Comparison of ENCODE assay signal across 8 cellular contexts in the genomic region with DNA sequence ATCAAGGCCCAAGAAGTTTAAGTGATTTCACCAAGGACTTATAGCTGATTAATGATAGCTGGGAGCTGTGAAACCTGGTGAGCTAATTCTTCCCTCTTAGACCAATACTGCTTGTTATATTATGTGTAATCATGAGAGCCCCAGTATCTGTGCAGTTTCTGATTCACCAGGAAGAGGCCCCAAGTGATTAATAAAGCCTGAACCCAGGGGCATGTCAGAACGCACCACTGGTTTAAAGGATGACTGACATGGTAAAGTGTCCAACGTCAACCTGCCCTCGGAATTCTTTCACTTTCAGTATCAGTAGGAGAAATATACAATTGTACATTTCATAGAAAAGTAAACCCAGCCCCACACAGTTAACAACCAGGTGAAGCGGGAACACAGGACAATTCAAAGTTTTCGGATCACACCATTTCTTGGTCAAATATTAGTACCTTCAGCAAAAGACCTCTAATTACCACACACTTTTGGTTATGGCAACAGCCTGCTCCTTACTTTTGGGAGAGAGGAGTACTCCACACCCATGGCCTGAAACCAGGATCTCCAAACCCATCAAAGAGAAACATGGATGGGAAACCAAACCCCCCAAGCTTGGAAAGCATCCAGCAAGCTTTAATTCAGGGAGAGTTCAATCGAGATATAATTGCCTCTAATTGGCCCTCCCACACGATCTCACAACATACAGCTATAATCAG. TPM values are rescaled to one million over a fixed set of nuclear protein-coding genes. Genes with fewer than 3 reads are reported as not detected.
DNase-seq lines count a peak whose midpoint lies in the region; ATAC-seq and TF ChIP-seq lines count a peak whose summit lies in the region.

No MANE protein-coding gene starts in this region.

- peak overlapping the region; percentile 14 to 55 for H3K9ac ChIP-seq in mucosa of rectum (ENCODE audit: low read depth in 1 of 2, low read length in 2 of 2)

- H3K9me3 ChIP-seq in mucosa of rectum (ENCODE audit: control insufficient read depth in 2 of 2, low read length in 2 of 2): no peaks in the 10 kb centered on the region

- no peak for TF ChIP-seq CTCF in GM13977 (IDR thresholded peaks at IDR 0.05; ENCODE audit: extremely low read depth, insufficient read depth, missing control alignments)

- H3K4me3 ChIP-seq in mucosa of rectum (ENCODE audit: low read length in 2 of 2): peak overlapping the region; percentile 31 to 71

- H3K9me3 Mint-ChIP-seq in IgD-negative memory B cell: peaks cover 0 to 14% (median 0%) of the 10 kb centered on the region in 3 donors

- H3K27me3 ChIP-seq in mucosa of rectum (ENCODE audit: control insufficient read depth in 2 of 2, insufficient read depth in 2 of 2, low read length in 2 of 2): no peaks in the 10 kb centered on the region

- peak overlapping the region; percentile 43 to 86 (median 80) for H3K4me3 Mint-ChIP-seq in IgD-negative memory B cell

- H3K27ac Mint-ChIP-seq in IgD-negative memory B cell: peak overlapping the region in 2 of 3 donors; percentile 42 to 87

- ATAC-seq in GM21528 (IDR thresholded peaks at IDR 0.05; ENCODE audit: low FRiP score, unreplicated experiment): peak; percentile 94

- peaks cover 11 to 22% of the 10 kb centered on the region in 2 donors for H3K4me1 ChIP-seq in mucosa of rectum (ENCODE audit: control insufficient read depth in 2 of 2, insufficient read depth in 2 of 2, low read length in 2 of 2)

- in situ Hi-C loops in GM13977 (cut with MboI; ENCODE audit: low pct_unique_long_range_greater_than_20kb, low sequenced_read_pairs, unreplicated experiment): no loop called here

- DNase-seq in GM13977 (ENCODE audit: low spot score) (peak; percentile 79), amniotic epithelial cell (ENCODE audit: low read depth) (peak; percentile 90), NCI-H510A (lab: John Stamatoyannopoulos, UW) (no peak), COLO668 (lab: John Stamatoyannopoulos, UW; ENCODE audit: unreplicated experiment) (no peak), NCI-H2196 (lab: John Stamatoyannopoulos, UW; ENCODE audit: unreplicated experiment) (no peak)

- H3K36me3 Mint-ChIP-seq in IgD-negative memory B cell: peaks cover 7% of the 10 kb centered on the region

- H3K4me1 Mint-ChIP-seq in IgD-negative memory B cell: peaks cover 15 to 17% (median 16%) of the 10 kb centered on the region in 3 donors

- H3K27me3 Mint-ChIP-seq in IgD-negative memory B cell: no peaks in the 10 kb centered on the region

- H3K27ac ChIP-seq in mucosa of rectum (ENCODE audit: low read depth in 2 of 2, low read length in 2 of 2): peak overlapping the region in 1 of 2 donors; percentile 66

- H3K36me3 ChIP-seq in mucosa of rectum (ENCODE audit: control insufficient read depth in 2 of 2, insufficient read depth in 2 of 2, low read length in 2 of 2): no peaks in the 10 kb centered on the region

RNA-seq across cellular contexts. Expression of a gene that starts 28.5 kb away (rescaled TPM):
- polyA plus RNA-seq in IgD-negative memory B cell: 15.2 TPM

Comparison
In these comparisons a context has a peak if more than half of its experiments do, and no peak if none do; other contexts are left out.
1. DNase-seq: peak in GM13977 (single experiment) and amniotic epithelial cell (single experiment); none in NCI-H510A (single experiment), COLO668 (single experiment) and NCI-H2196 (single experiment).